Comparison of ENCODE assay signal across 18 cellular contexts in genomic region chr15:58702233-58702632, GRCh38. TPM values are rescaled to one million over a fixed set of nuclear protein-coding genes. Genes with fewer than 3 reads are reported as not detected.
DNase-seq lines count a peak whose midpoint lies in the region; ATAC-seq, FAIRE-seq and TF ChIP-seq lines count a peak whose summit lies in the region.
"Had no signal": no experiment of that assay in that cellular context is flagged by ENCODE, and none has a peak within 500 bp of the region (broad histone marks: within the 10 kb centered on the region; RNA-seq: fewer than 3 reads in every experiment).

No MANE protein-coding gene starts in this region.

- CTCF ChIA-PET in HepG2 (lab: Yijun Ruan, JAX; ENCODE audit: low intra/inter-chr PET ratio, low total read pairs) = no interaction called here
- CTCF ChIA-PET in IMR-90 (lab: Yijun Ruan, JAX) = no interaction called here

- no peak overlapping the region for H3K14ac ChIP-seq in IMR-90 (replicated peaks; ENCODE audit: low read depth, low read length)

- H3K27ac Mint-ChIP-seq in central memory CD8-positive, alpha-beta T cell (ENCODE audit: low read depth) = peak overlapping the region; percentile 38
- H3K27ac Mint-ChIP-seq in progenitor cell of endocrine pancreas = peak overlapping the region; percentile 64

- no peak overlapping the region for H3K4me3 Mint-ChIP-seq in central memory CD8-positive, alpha-beta T cell
- H3K4me3 Mint-ChIP-seq in progenitor cell of endocrine pancreas (ENCODE audit: low read depth) = no peak overlapping the region
- H3K4me3 Mint-ChIP-seq: CD4-positive, alpha-beta T cell had no signal

- no peak overlapping the region for H2BK20ac ChIP-seq in IMR-90 (ENCODE audit: low read depth, low read length)

- no peak overlapping the region for H4K91ac ChIP-seq in IMR-90 (ENCODE audit: insufficient read depth, low read depth, low read length)

- H3K4ac ChIP-seq in IMR-90 (ENCODE audit: low read depth, low read length) = no peak overlapping the region

- no peak overlapping the region for H3K27ac ChIP-seq in HepG2 (ENCODE audit: extremely low read length, insufficient read depth, low read length)
- no peak overlapping the region for H3K27ac ChIP-seq in right lobe of liver
- no peak overlapping the region for H3K27ac ChIP-seq in IMR-90 (ENCODE audit: insufficient read depth, low read length)
- H3K27ac ChIP-seq: C4-2B, GM23248 had no signal

- H4K20me1 ChIP-seq in HepG2 (ENCODE audit: insufficient read depth, low read length) = 0 out of 2 replicates have a peak, but pooled peaks cover 3% of the 10 kb centered on the region
- peaks cover 60% of the 10 kb centered on the region for H4K20me1 ChIP-seq in IMR-90 (ENCODE audit: insufficient read depth, low read length)

- H4K5ac ChIP-seq in IMR-90 (ENCODE audit: low read depth, low read length) = no peak overlapping the region

- TF ChIP-seq RAD21 in HepG2 (CRISPR knock-in tag; IDR thresholded peaks at IDR 0.05) = no peak
- no peak for TF ChIP-seq RAD21 in IMR-90 (IDR thresholded peaks at IDR 0.05; ENCODE audit: low read length)

- peaks cover 35 to 64% of the 10 kb centered on the region in 2 experiments for H3K79me1 ChIP-seq in IMR-90 (ENCODE audit: low read depth in 1 of 2, low read length in 2 of 2)

- H3K9me3 Mint-ChIP-seq in central memory CD8-positive, alpha-beta T cell = no peaks in the 10 kb centered on the region
- peaks cover 25% of the 10 kb centered on the region for H3K9me3 Mint-ChIP-seq in progenitor cell of endocrine pancreas (ENCODE audit: low read depth)

- H2BK5ac ChIP-seq in IMR-90 (ENCODE audit: low read depth, low read length, poor library complexity, severe bottlenecking) = no peak overlapping the region

- H3K27me3 ChIP-seq in HepG2 (ENCODE audit: control insufficient read depth in 1 of 2, insufficient read depth in 2 of 2, low read length in 2 of 2) = no peaks in the 10 kb centered on the region
- H3K27me3 ChIP-seq in right lobe of liver = no peaks in the 10 kb centered on the region
- H3K27me3 ChIP-seq in IMR-90 (ENCODE audit: control insufficient read depth, insufficient read depth, low read length) = no peaks in the 10 kb centered on the region
- H3K27me3 ChIP-seq: BE2C had no signal

- H2AK9ac ChIP-seq in IMR-90 (replicated peaks; ENCODE audit: low read depth, low read length, poor library complexity) = no peak overlapping the region

- no peak overlapping the region for H3K23ac ChIP-seq in IMR-90 (ENCODE audit: low read depth, low read length)

- no peak overlapping the region for H3K9ac ChIP-seq in HepG2 (ENCODE audit: insufficient read depth, low read depth, low read length)
- H3K9ac ChIP-seq in IMR-90 (ENCODE audit: low read depth, low read length) = no peak overlapping the region
- H3K9ac ChIP-seq: GM23248 had no signal

- no peak overlapping the region for H2BK15ac ChIP-seq in IMR-90 (ENCODE audit: low read depth, low read length)

- intact Hi-C loops in HepG2 (cut with micrococcal nuclease; ENCODE audit: unreplicated experiment) (no loop called here), right lobe of liver (cut with DNase I) (no loop called here), IMR-90 (cut with micrococcal nuclease) (no loop called here)

- ATAC-seq in HepG2 (no peak), right lobe of liver (no peak), IMR-90 (ENCODE audit: low read depth) (no peak)
- ATAC-seq in central memory CD8-positive, alpha-beta T cell (replicated peaks; ENCODE audit: extremely low read depth, poor library complexity, severe bottlenecking) = no peak

- TF ChIP-seq POLR2A in HepG2 (IDR thresholded peaks at IDR 0.05; ENCODE audit: insufficient read depth in 1 of 2, low read depth in 2 of 2, low read length in 2 of 2) = no peak
- TF ChIP-seq POLR2A in right lobe of liver (IDR thresholded peaks at IDR 0.05) = no peak
- TF ChIP-seq POLR2A in IMR-90 (IDR thresholded peaks at IDR 0.05; ENCODE audit: low read depth, low read length) = no peak

- 0 out of 2 replicates have a peak, but pooled peaks cover 6% of the 10 kb centered on the region for H3K4me1 ChIP-seq in HepG2 (ENCODE audit: insufficient read depth, low read length)
- no peaks in the 10 kb centered on the region for H3K4me1 ChIP-seq in right lobe of liver
- H3K4me1 ChIP-seq in IMR-90 (ENCODE audit: control insufficient read depth, insufficient read depth, low read length) = peaks cover 3% of the 10 kb centered on the region
- H3K4me1 ChIP-seq: BE2C, Caco-2 had no signal

- 94% methylated on average over 2 of the region's 2 CpGs for WGBS in HepG2 (ENCODE audit: low lambda C conversion rate)
- WGBS in right lobe of liver (ENCODE audit: insufficient coverage, low coverage, low lambda C conversion rate, missing lambda C conversion rate) = 90% methylated on average over 2 of the region's 2 CpGs
- no CpG with 5 or more reads among the region's 2 CpGs for WGBS in IMR-90 (ENCODE audit: extremely low coverage in 2 of 2, insufficient read length in 1 of 2), 2 experiments

- H3K36me3 Mint-ChIP-seq in central memory CD8-positive, alpha-beta T cell (ENCODE audit: insufficient read depth) = peaks cover 8% of the 10 kb centered on the region
- peaks cover 35% of the 10 kb centered on the region for H3K36me3 Mint-ChIP-seq in progenitor cell of endocrine pancreas (ENCODE audit: insufficient read depth)

- no peak overlapping the region for H2BK120ac ChIP-seq in IMR-90 (ENCODE audit: low read depth, low read length)

- no peak overlapping the region for H3K56ac ChIP-seq in IMR-90 (ENCODE audit: extremely low read depth, insufficient read depth, low read length)

- peaks cover 6% of the 10 kb centered on the region; the same call in 1 of the 2 replicates for H3K9me1 ChIP-seq in IMR-90 (ENCODE audit: insufficient read depth, low read length)

- peaks cover 63% of the 10 kb centered on the region for H3K79me2 ChIP-seq in HepG2 (ENCODE audit: insufficient read depth, low read length)

- POLR2A ChIA-PET in HepG2 (lab: Yijun Ruan, JAX) = no interaction called here
- POLR2A ChIA-PET in IMR-90 (lab: Charles Lee; ENCODE audit: unreplicated experiment) = no interaction called here

- FAIRE-seq in HepG2 (lab: Jason Lieb, UNC) = no peak
- FAIRE-seq: D721Med, G401.6, GM12891 had no signal

- H3K9me3 ChIP-seq in HepG2 (ENCODE audit: low read length) = peaks cover 8% of the 10 kb centered on the region
- no peaks in the 10 kb centered on the region for H3K9me3 ChIP-seq in right lobe of liver
- peaks cover 3% of the 10 kb centered on the region for H3K9me3 ChIP-seq in IMR-90 (ENCODE audit: control insufficient read depth, insufficient read depth, low read length)
- H3K9me3 ChIP-seq: BE2C, HAP-1 had no signal

- no TSS peak for BruUV-seq in HepG2 (replicated peaks; lab: Mats Ljungman, UMichigan)
- BruUV-seq in IMR-90 (replicated peaks; lab: Mats Ljungman, UMichigan) = no TSS peak

- dilution Hi-C loops in IMR-90 (cut with HindIII; ENCODE audit: low sequenced_read_pairs, unreplicated experiment) = no loop called here

- H3K4me1 Mint-ChIP-seq in central memory CD8-positive, alpha-beta T cell = peaks cover 55% of the 10 kb centered on the region
- peaks cover 6% of the 10 kb centered on the region for H3K4me1 Mint-ChIP-seq in progenitor cell of endocrine pancreas (ENCODE audit: low read depth)

- no peak overlapping the region for H3K4me2 ChIP-seq in HepG2 (ENCODE audit: low read depth, low read length)
- H3K4me2 ChIP-seq in IMR-90 (ENCODE audit: low read depth, low read length) = no peak overlapping the region

- no peaks in the 10 kb centered on the region for H3K27me3 Mint-ChIP-seq in central memory CD8-positive, alpha-beta T cell
- H3K27me3 Mint-ChIP-seq in progenitor cell of endocrine pancreas = no peaks in the 10 kb centered on the region
- H3K27me3 Mint-ChIP-seq: CD4-positive, alpha-beta T cell had no signal

- H3K4me3 ChIP-seq in HepG2 (replicated peaks in 1 of 3; ENCODE audit: insufficient read depth in 1 of 3, low read depth in 2 of 3, low read length in 3 of 3) (no peak overlapping the region), right lobe of liver (no peak overlapping the region), IMR-90 (ENCODE audit: insufficient read depth, low read depth, low read length) (no peak overlapping the region)
- H3K4me3 ChIP-seq: GM23248, HAP-1 had no signal

- H2AK5ac ChIP-seq in IMR-90 (ENCODE audit: low read depth, low read length) = no peak overlapping the region

- H3K36me3 ChIP-seq in HepG2 (replicated peaks in 1 of 2; ENCODE audit: control insufficient read depth in 1 of 2, insufficient read depth in 2 of 2, low read length in 2 of 2) (peaks cover 2 to 16% of the 10 kb centered on the region in 2 experiments; a peak in 3 of 5 replicates), right lobe of liver (peaks cover 0 to 4% (median 0%) of the 10 kb centered on the region in 4 donors), IMR-90 (ENCODE audit: control insufficient read depth, insufficient read depth, low read length) (peaks cover 9% of the 10 kb centered on the region; the same call in 1 of the 2 replicates)

- TF ChIP-seq CTCF in HepG2 (CRISPR knock-in tag; IDR thresholded peaks at IDR 0.05) (no peak), right lobe of liver (IDR thresholded peaks at IDR 0.05) (no peak), IMR-90 (conservative IDR thresholded peaks at IDR 0.05; ENCODE audit: low read depth, low read length) (no peak), progenitor cell of endocrine pancreas (IDR thresholded peaks at IDR 0.05; ENCODE audit: unreplicated experiment) (no peak)

- in situ Hi-C loops in HepG2 (cut with HindIII; ENCODE audit: extremely low pct_ligation_motif_present, low pct_unique_long_range_greater_than_20kb) = no loop called here
- in situ Hi-C loops in IMR-90 (cut with MboI; ENCODE audit: low sequenced_read_pairs) = no loop called here

- DNase-seq in HepG2 (ENCODE audit: low spot score) = no peak
- no peak for DNase-seq in right lobe of liver
- no peak for DNase-seq in IMR-90
- no peak for DNase-seq in central memory CD8-positive, alpha-beta T cell (ENCODE audit: low spot score in 2 of 2)
- no peak for DNase-seq in progenitor cell of endocrine pancreas (ENCODE audit: low spot score, unreplicated experiment)
- no peak for DNase-seq in NCI-H1092 treated with DMSO at 0.1 percent for 48 hours (lab: John Stamatoyannopoulos, UW)
- no peak for DNase-seq in glomerular visceral epithelial cell (ENCODE audit: extremely low spot score)
- no peak for DNase-seq in activated CD4-positive, alpha-beta T cell treated with anti-CD3 and anti-CD28 coated beads, Interleukin-2, amount 50 U/mL, for 48 hours
- DNase-seq: ACHN; BE2C; Caco-2; CD4-positive, alpha-beta T cell; GM23248 had no signal

- no peak overlapping the region for H3K18ac ChIP-seq in IMR-90 (ENCODE audit: low read depth, low read length)

- H4K8ac ChIP-seq in IMR-90 (ENCODE audit: low read depth in 2 of 2, low read length in 2 of 2) = no peak overlapping the region

- TF ChIP-seq EP300 in HepG2 (IDR thresholded peaks at IDR 0.05; ENCODE audit: low read depth in 2 of 2, low read length in 2 of 2) (no peak), HepG2 (CRISPR knock-in tag; IDR thresholded peaks at IDR 0.05; ENCODE audit: borderline replicate concordance) (no peak)

- H2AFZ ChIP-seq in HepG2 (ENCODE audit: low read length) (no peak overlapping the region), IMR-90 (replicated peaks; ENCODE audit: low read length, poor library complexity) (no peak overlapping the region)
- H2AFZ ChIP-seq: GM23248 had no signal

RNA-seq across cellular contexts. Expression of gene ADAM10, which starts 47.3 kb away (rescaled TPM):
- total RNA-seq in HepG2 (2016; rRNA removed; fragmentation: Illumina TruSeq; extraction: Trizol) = 86.8 and 125 TPM in 2 replicates
- total RNA-seq in HepG2 (2016; cell fraction: cytosol; rRNA removed; fragmentation: Illumina TruSeq; extraction: Trizol; ENCODE audit: low read depth) = 14.1 and 22.6 TPM in 2 replicates
- total RNA-seq in HepG2 (2016; cell fraction: insoluble cytoplasmic fraction; rRNA removed; fragmentation: Illumina TruSeq; extraction: Trizol) = 82.6 and 120 TPM in 2 replicates
- 28.6 TPM in 2 replicates for total RNA-seq in HepG2 (2016; cell fraction: membrane; rRNA removed; fragmentation: Illumina TruSeq; extraction: Trizol)
- 136 and 171 TPM in 2 replicates for total RNA-seq in HepG2 (2016; cell fraction: nucleus; rRNA removed; fragmentation: Illumina TruSeq; extraction: Trizol)
- 92.7 and 100 TPM in 2 replicates for polyA plus RNA-seq in HepG2 (2011; rRNA removed)
- 78.0 and 88.1 TPM in 2 replicates for polyA plus RNA-seq in HepG2 (2011; cell fraction: cytosol; rRNA removed)
- 34.5 and 42.9 TPM in 2 replicates for polyA plus RNA-seq in HepG2 (2011; cell fraction: nucleus; rRNA removed)
- 130 and 143 TPM in 2 replicates for polyA plus RNA-seq in HepG2 (2012)
- 3.0 and 3.6 TPM in 2 replicates for polyA plus RNA-seq in HepG2 (2016; cell fraction: cytosol; fragmentation: Illumina TruSeq; extraction: Trizol; ENCODE audit: low read depth)
- 52.9 and 53.5 TPM in 2 replicates for polyA plus RNA-seq in HepG2 (2016; cell fraction: insoluble cytoplasmic fraction; fragmentation: Illumina TruSeq; extraction: Trizol; ENCODE audit: low read depth)
- polyA plus RNA-seq in HepG2 (2016; cell fraction: membrane; fragmentation: Illumina TruSeq; extraction: Trizol; ENCODE audit: low read depth) = 6.1 and 9.4 TPM in 2 replicates
- 79.1 and 82.6 TPM in 2 replicates for polyA plus RNA-seq in HepG2 (2016; cell fraction: nucleus; fragmentation: Illumina TruSeq; extraction: Trizol; ENCODE audit: insufficient read depth, low read depth)
- polyA minus RNA-seq in HepG2 (2011; rRNA and poly(A)+ RNA removed; ENCODE audit: low replicate concordance) = 80.0 and 86.9 TPM in 2 replicates
- 155 and 159 TPM in 2 replicates for polyA minus RNA-seq in HepG2 (2011; cell fraction: cytosol; rRNA and poly(A)+ RNA removed)
- polyA minus RNA-seq in HepG2 (2011; cell fraction: nucleus; rRNA and poly(A)+ RNA removed) = 151 and 153 TPM in 2 replicates
- 10 to 100 TPM; 24.1 to 78.1 (median 43.3) TPM for total RNA-seq in right lobe of liver
- 185 and 217 TPM in 2 replicates for total RNA-seq in IMR-90 (2012; rRNA removed)
- 90.4 and 110 TPM in 2 replicates for polyA plus RNA-seq in IMR-90 (2012; rRNA removed)
- 47.3 and 49.4 TPM in 2 replicates for polyA plus RNA-seq in IMR-90 (2012; cell fraction: cytosol; rRNA removed)
- 11.6 and 52.2 TPM in 2 replicates for polyA plus RNA-seq in IMR-90 (2012; cell fraction: nucleus; rRNA removed; ENCODE audit: low replicate concordance)
- total RNA-seq in progenitor cell of endocrine pancreas = 237 and 238 TPM in 2 replicates
